Comparison of ENCODE assay signal across 22 cellular contexts in genomic region chr21:14988760-14989159, GRCh38.
"Had no signal": no experiment of that assay in that cellular context is flagged by ENCODE, and none has a peak within 500 bp of the region (broad histone marks: within the 10 kb centered on the region; RNA-seq: fewer than 3 reads in every experiment).

No MANE protein-coding gene starts in this region.

- H3K4me3 Mint-ChIP-seq: activated naive CD8-positive, alpha-beta T cell; activated T-helper 17 cell treated with anti-CD3 and anti-CD28 coated beads, Interleukin-2, amount 50 U/mL, for 72 hours; central memory CD8-positive, alpha-beta T cell; effector memory CD8-positive, alpha-beta T cell had no signal

- DNase-seq: activated CD4-positive, alpha-beta T cell treated with anti-CD3 and anti-CD28 coated beads for 1 hour; activated T-cell treated with anti-CD3 and anti-CD28 coated beads, Interleukin-2, amount 50 U/mL, for 1 hour; effector memory CD8-positive, alpha-beta T cell; head of caudate nucleus; hypothalamus; islet precursor cell; left cardiac atrium; occipital lobe; stimulated activated CD4-positive, alpha-beta T cell treated with anti-CD3 and anti-CD28 coated beads, Interleukin-4, amount 100 ng/mL, for 1 hour; stimulated activated naive CD4-positive, alpha-beta T cell; T-helper 1 cell; upper lobe of left lung; WERI-Rb-1 had no signal

- H3K27ac ChIP-seq: adrenal gland, ascending aorta, esophagus muscularis mucosa, thoracic aorta, upper lobe of left lung, WERI-Rb-1 had no signal

- H3K4me1 ChIP-seq: ascending aorta had no signal

- ATAC-seq: activated T-helper 17 cell treated with anti-CD3 and anti-CD28 coated beads, Interleukin-2, amount 50 U/mL, for 72 hours; effector memory CD8-positive, alpha-beta T cell; sciatic nerve had no signal

- H3K27me3 ChIP-seq: adrenal gland, ascending aorta, esophagus muscularis mucosa, upper lobe of left lung had no signal

- H3K9me3 ChIP-seq: adrenal gland, ascending aorta, esophagus muscularis mucosa, thoracic aorta, upper lobe of left lung had no signal

- H3K27ac Mint-ChIP-seq: activated naive CD8-positive, alpha-beta T cell; activated T-helper 17 cell treated with anti-CD3 and anti-CD28 coated beads, Interleukin-2, amount 50 U/mL, for 72 hours had no signal

- H3K9me3 Mint-ChIP-seq: activated T-helper 17 cell treated with anti-CD3 and anti-CD28 coated beads, Interleukin-2, amount 50 U/mL, for 72 hours; central memory CD8-positive, alpha-beta T cell; effector memory CD8-positive, alpha-beta T cell had no signal

- H3K4me3 ChIP-seq: adrenal gland, ascending aorta, esophagus muscularis mucosa, lung, thoracic aorta, upper lobe of left lung had no signal

- H3K36me3 ChIP-seq: adrenal gland, esophagus muscularis mucosa, thoracic aorta, WERI-Rb-1 had no signal

- H3K27me3 Mint-ChIP-seq: activated naive CD8-positive, alpha-beta T cell; activated T-helper 17 cell treated with anti-CD3 and anti-CD28 coated beads, Interleukin-2, amount 50 U/mL, for 72 hours; central memory CD8-positive, alpha-beta T cell; effector memory CD8-positive, alpha-beta T cell had no signal
